9 cellular contexts compared by ENCODE assay signal in genomic region chr7:101953248-101953819, GRCh38.
DNase-seq lines count a peak whose midpoint lies in the region; ATAC-seq and TF ChIP-seq lines count a peak whose summit lies in the region.
"Had no signal": no experiment of that assay in that cellular context is flagged by ENCODE, and none has a peak within 500 bp of the region (broad histone marks: within the 10 kb centered on the region; RNA-seq: fewer than 3 reads in every experiment).

No MANE protein-coding gene starts in this region.

- peaks cover 12% of the 10 kb centered on the region for H3K4me1 Mint-ChIP-seq in activated CD4-positive, alpha-beta T cell treated with anti-CD3 and anti-CD28 coated beads, Interleukin-2, amount 10 ng/mL, durations not matched to agents 24 days and 14 days
- H3K4me1 Mint-ChIP-seq in activated CD4-positive, alpha-beta T cell treated with anti-CD3 and anti-CD28 coated beads, Interleukin-2, amount 10 ng/mL, durations not matched to agents 7 days and 5 days: peaks cover 7% of the 10 kb centered on the region
- H3K4me1 Mint-ChIP-seq in stimulated activated naive CD8-positive, alpha-beta T cell treated with anti-CD3 and anti-CD28 coated beads, Interleukin-15, Interleukin-2, amounts not matched to agents 100 ng/mL and 50 ng/mL, for 24 hours (ENCODE audit: low read depth): peaks cover 47% of the 10 kb centered on the region

- no peaks in the 10 kb centered on the region for H3K9me3 Mint-ChIP-seq in activated CD4-positive, alpha-beta T cell treated with anti-CD3 and anti-CD28 coated beads, Interleukin-2, amount 10 ng/mL, durations not matched to agents 24 days and 14 days
- H3K9me3 Mint-ChIP-seq in activated CD4-positive, alpha-beta T cell treated with anti-CD3 and anti-CD28 coated beads, Interleukin-2, amount 10 ng/mL, durations not matched to agents 7 days and 5 days: no peaks in the 10 kb centered on the region
- H3K9me3 Mint-ChIP-seq in stimulated activated naive CD8-positive, alpha-beta T cell treated with anti-CD3 and anti-CD28 coated beads, Interleukin-15, Interleukin-2, amounts not matched to agents 100 ng/mL and 50 ng/mL, for 24 hours: no peaks in the 10 kb centered on the region

- no peaks in the 10 kb centered on the region for H3K27me3 Mint-ChIP-seq in activated CD4-positive, alpha-beta T cell treated with anti-CD3 and anti-CD28 coated beads, Interleukin-2, amount 10 ng/mL, durations not matched to agents 24 days and 14 days
- no peaks in the 10 kb centered on the region for H3K27me3 Mint-ChIP-seq in activated CD4-positive, alpha-beta T cell treated with anti-CD3 and anti-CD28 coated beads, Interleukin-2, amount 10 ng/mL, durations not matched to agents 7 days and 5 days
- no peaks in the 10 kb centered on the region for H3K27me3 Mint-ChIP-seq in stimulated activated naive CD8-positive, alpha-beta T cell treated with anti-CD3 and anti-CD28 coated beads, Interleukin-15, Interleukin-2, amounts not matched to agents 100 ng/mL and 50 ng/mL, for 24 hours

- no peaks in the 10 kb centered on the region for H3K36me3 Mint-ChIP-seq in activated CD4-positive, alpha-beta T cell treated with anti-CD3 and anti-CD28 coated beads, Interleukin-2, amount 10 ng/mL, durations not matched to agents 24 days and 14 days (ENCODE audit: low read depth)
- no peaks in the 10 kb centered on the region for H3K36me3 Mint-ChIP-seq in activated CD4-positive, alpha-beta T cell treated with anti-CD3 and anti-CD28 coated beads, Interleukin-2, amount 10 ng/mL, durations not matched to agents 7 days and 5 days (ENCODE audit: low read depth)
- peaks cover 9% of the 10 kb centered on the region for H3K36me3 Mint-ChIP-seq in stimulated activated naive CD8-positive, alpha-beta T cell treated with anti-CD3 and anti-CD28 coated beads, Interleukin-15, Interleukin-2, amounts not matched to agents 100 ng/mL and 50 ng/mL, for 24 hours (ENCODE audit: low read depth)

- H3K27ac Mint-ChIP-seq in activated CD4-positive, alpha-beta T cell treated with anti-CD3 and anti-CD28 coated beads, Interleukin-2, amount 10 ng/mL, durations not matched to agents 24 days and 14 days: peak overlapping the region; percentile 70
- no peak overlapping the region for H3K27ac Mint-ChIP-seq in activated CD4-positive, alpha-beta T cell treated with anti-CD3 and anti-CD28 coated beads, Interleukin-2, amount 10 ng/mL, durations not matched to agents 7 days and 5 days
- H3K27ac Mint-ChIP-seq in stimulated activated naive CD8-positive, alpha-beta T cell treated with anti-CD3 and anti-CD28 coated beads, Interleukin-15, Interleukin-2, amounts not matched to agents 100 ng/mL and 50 ng/mL, for 24 hours: peak overlapping the region; percentile 93

- H3K27ac ChIP-seq in dorsolateral prefrontal cortex: peak overlapping the region in 1 of 59 donors; percentile 17
- H3K27ac ChIP-seq: C4-2B had no signal

- no peak for ATAC-seq in GM18505 (IDR thresholded peaks at IDR 0.05; ENCODE audit: unreplicated experiment)

- H3K4me3 ChIP-seq in dorsolateral prefrontal cortex: no peak overlapping the region

- H3K27me3 ChIP-seq in dorsolateral prefrontal cortex: no peaks in the 10 kb centered on the region

- DNase-seq in activated CD4-positive, alpha-beta T cell treated with anti-CD3 and anti-CD28 coated beads, Interleukin-2, amount 10 ng/mL, durations not matched to agents 24 days and 14 days: no peak
- DNase-seq in activated CD4-positive, alpha-beta T cell treated with anti-CD3 and anti-CD28 coated beads, Interleukin-2, amount 10 ng/mL, durations not matched to agents 7 days and 5 days: no peak
- peak; percentile 86 for DNase-seq in NOMO-1 treated with DMSO at 0.1 percent for 48 hours (lab: John Stamatoyannopoulos, UW; ENCODE audit: unreplicated experiment)
- peak; percentile 75 for DNase-seq in fibroblast of gingiva (ENCODE audit: low read depth)
- no peak for DNase-seq in dorsolateral prefrontal cortex
- no peak for DNase-seq in NCI-H510A (lab: John Stamatoyannopoulos, UW)

- no peak for TF ChIP-seq CTCF in dorsolateral prefrontal cortex (IDR thresholded peaks at IDR 0.05 in 54 of 56, conservative IDR thresholded peaks at IDR 0.05 in 2 of 56; ENCODE audit: low read depth in 1 of 56, partially characterized antibody in 56 of 56)

- CTCF ChIA-PET in activated CD4-positive, alpha-beta T cell treated with anti-CD3 and anti-CD28 coated beads, Interleukin-2, amount 10 ng/mL, durations not matched to agents 7 days and 5 days (lab: Charles Lee): no interaction called here

- intact Hi-C loops in activated CD4-positive, alpha-beta T cell treated with anti-CD3 and anti-CD28 coated beads, Interleukin-2, amount 10 ng/mL, durations not matched to agents 24 days and 14 days (cut with micrococcal nuclease): loop anchor here (1.0 kb wide), 1 partner anchor 29 kb away; no protein-coding TSS in a partner anchor
- intact Hi-C loops in dorsolateral prefrontal cortex (cut with DNase I): no loop called here

- TF ChIP-seq POLR2A in GM18505 (IDR thresholded peaks at IDR 0.05; ENCODE audit: borderline replicate concordance, extremely low read depth, insufficient read depth, insufficient read length): no peak

- H3K4me3 Mint-ChIP-seq in activated CD4-positive, alpha-beta T cell treated with anti-CD3 and anti-CD28 coated beads, Interleukin-2, amount 10 ng/mL, durations not matched to agents 24 days and 14 days: no peak overlapping the region
- no peak overlapping the region for H3K4me3 Mint-ChIP-seq in activated CD4-positive, alpha-beta T cell treated with anti-CD3 and anti-CD28 coated beads, Interleukin-2, amount 10 ng/mL, durations not matched to agents 7 days and 5 days
- H3K4me3 Mint-ChIP-seq in stimulated activated naive CD8-positive, alpha-beta T cell treated with anti-CD3 and anti-CD28 coated beads, Interleukin-15, Interleukin-2, amounts not matched to agents 100 ng/mL and 50 ng/mL, for 24 hours: peak overlapping the region; percentile 65

- POLR2A ChIA-PET in activated CD4-positive, alpha-beta T cell treated with anti-CD3 and anti-CD28 coated beads, Interleukin-2, amount 10 ng/mL, durations not matched to agents 7 days and 5 days (lab: Charles Lee): no interaction called here

Comparison
In these comparisons a context has a peak if more than half of its experiments do, and no peak if none do; other contexts are left out.
1. DNase-seq: peak in NOMO-1 treated with DMSO at 0.1 percent for 48 hours (single experiment) and fibroblast of gingiva (single experiment); none in activated CD4-positive, alpha-beta T cell treated with anti-CD3 and anti-CD28 coated beads, Interleukin-2, amount 10 ng/mL, durations not matched to agents 24 days and 14 days (single experiment), activated CD4-positive, alpha-beta T cell treated with anti-CD3 and anti-CD28 coated beads, Interleukin-2, amount 10 ng/mL, durations not matched to agents 7 days and 5 days (single experiment), dorsolateral prefrontal cortex (0 of 10) and NCI-H510A (single experiment).